ENCODE assay signal across 8 cellular contexts in genomic region chr19:5805465-5806132, GRCh38. TPM values are rescaled to one million over a fixed set of nuclear protein-coding genes. Genes with fewer than 3 reads are reported as not detected.
A peak's percentile ranks its signal among the peaks of the same experiment; 100 is the strongest.
DNase-seq lines count a peak whose midpoint lies in the region; ATAC-seq, FAIRE-seq and TF ChIP-seq lines count a peak whose summit lies in the region.

No MANE protein-coding gene starts in this region.

- peaks cover 22% of the 10 kb centered on the region for H3K4me1 ChIP-seq in NT2/D1 (ENCODE audit: insufficient read depth, insufficient read length)

- TF ChIP-seq CTCF in CD4-positive, alpha-beta T cell (IDR thresholded peaks at IDR 0.05): peak; percentile 65
- TF ChIP-seq CTCF in foreskin fibroblast (IDR thresholded peaks at IDR 0.05; ENCODE audit: low read depth, low read length): peak; percentile 64
- TF ChIP-seq CTCF in progenitor cell of endocrine pancreas (IDR thresholded peaks at IDR 0.05; ENCODE audit: unreplicated experiment): peak; percentile 80

- H3K9me3 ChIP-seq in CD4-positive, alpha-beta T cell (ENCODE audit: control insufficient read depth, low read length): no peaks in the 10 kb centered on the region
- no peaks in the 10 kb centered on the region for H3K9me3 ChIP-seq in NT2/D1 (ENCODE audit: insufficient read depth, low read length)

- peak; percentile 24 for ATAC-seq in CD4-positive, alpha-beta T cell (ENCODE audit: poor library complexity)
- peak; percentile 33 to 35 for ATAC-seq in activated T-cell treated with anti-CD3 and anti-CD28 coated beads, Interleukin-2, amount 50 U/mL, for 72 hours (replicated peaks in 1 of 2)
- ATAC-seq in GM18511 (IDR thresholded peaks at IDR 0.05; ENCODE audit: unreplicated experiment): no peak

- no peak for FAIRE-seq in HTR-8/SVneo (lab: Jason Lieb, UNC)

- no peaks in the 10 kb centered on the region for H3K36me3 Mint-ChIP-seq in CD4-positive, alpha-beta T cell (ENCODE audit: low read depth)
- no peaks in the 10 kb centered on the region for H3K36me3 Mint-ChIP-seq in activated T-cell treated with anti-CD3 and anti-CD28 coated beads, Interleukin-2, amount 50 U/mL, for 72 hours (ENCODE audit: insufficient read depth in 2 of 2)
- no peaks in the 10 kb centered on the region for H3K36me3 Mint-ChIP-seq in progenitor cell of endocrine pancreas (ENCODE audit: insufficient read depth)

- peak; percentile 46 to 70 (median 58) for DNase-seq in CD4-positive, alpha-beta T cell
- peak; percentile 60 for DNase-seq in HTR-8/SVneo (ENCODE audit: insufficient read length, low spot score)
- DNase-seq in NT2/D1 (ENCODE audit: low read depth, low spot score): peak; percentile 72
- peak; percentile 81 to 84 for DNase-seq in activated T-cell treated with anti-CD3 and anti-CD28 coated beads, Interleukin-2, amount 50 U/mL, for 72 hours
- DNase-seq in foreskin fibroblast: peak in 1 of 2 donors; percentile 69
- peak; percentile 84 for DNase-seq in progenitor cell of endocrine pancreas (ENCODE audit: low spot score, unreplicated experiment)
- DNase-seq in middle frontal gyrus (ENCODE audit: extremely low spot score, low spot score): no peak

- no peaks in the 10 kb centered on the region for H3K9me3 Mint-ChIP-seq in CD4-positive, alpha-beta T cell
- no peaks in the 10 kb centered on the region for H3K9me3 Mint-ChIP-seq in activated T-cell treated with anti-CD3 and anti-CD28 coated beads, Interleukin-2, amount 50 U/mL, for 72 hours
- H3K9me3 Mint-ChIP-seq in progenitor cell of endocrine pancreas (ENCODE audit: low read depth): no peaks in the 10 kb centered on the region

- H3K27ac Mint-ChIP-seq in CD4-positive, alpha-beta T cell: no peak overlapping the region
- H3K27ac Mint-ChIP-seq in activated T-cell treated with anti-CD3 and anti-CD28 coated beads, Interleukin-2, amount 50 U/mL, for 72 hours: no peak overlapping the region
- no peak overlapping the region for H3K27ac Mint-ChIP-seq in progenitor cell of endocrine pancreas

- intact Hi-C loops in CD4-positive, alpha-beta T cell (cut with DNase I, micrococcal nuclease): loop anchor here in 1 of 2 experiments (2.0 to 5.0 kb wide), 3 partner anchors 19 to 172 kb away; partner anchors contain the start of gene RANBP3

- H3K27ac ChIP-seq in CD4-positive, alpha-beta T cell (ENCODE audit: low read depth, low read length): no peak overlapping the region

- CTCF ChIA-PET in CD4-positive, alpha-beta T cell (lab: Charles Lee): no interaction called here

- peak overlapping the region; percentile 53 for H3K4me3 ChIP-seq in NT2/D1 (ENCODE audit: insufficient read length, low read depth)
- H3K4me3 ChIP-seq in foreskin fibroblast (ENCODE audit: low read depth in 1 of 2, low read length in 2 of 2): peak overlapping the region in 1 of 2 donors; percentile 29

- H3K27me3 ChIP-seq in CD4-positive, alpha-beta T cell (ENCODE audit: control insufficient read depth, insufficient read depth, low read length): peaks cover 16% of the 10 kb centered on the region
- peaks cover 15% of the 10 kb centered on the region for H3K27me3 ChIP-seq in NT2/D1 (ENCODE audit: insufficient read depth, insufficient read length)

- peak overlapping the region; percentile 68 for H3K4me3 Mint-ChIP-seq in CD4-positive, alpha-beta T cell
- peak overlapping the region; percentile 78 to 81 for H3K4me3 Mint-ChIP-seq in activated T-cell treated with anti-CD3 and anti-CD28 coated beads, Interleukin-2, amount 50 U/mL, for 72 hours
- peak overlapping the region; percentile 52 for H3K4me3 Mint-ChIP-seq in progenitor cell of endocrine pancreas (ENCODE audit: low read depth)

- no peaks in the 10 kb centered on the region for H3K36me3 ChIP-seq in NT2/D1 (ENCODE audit: insufficient read depth, insufficient read length, low read length)

- H3K27me3 Mint-ChIP-seq in CD4-positive, alpha-beta T cell: peaks cover 15% of the 10 kb centered on the region
- H3K27me3 Mint-ChIP-seq in activated T-cell treated with anti-CD3 and anti-CD28 coated beads, Interleukin-2, amount 50 U/mL, for 72 hours (ENCODE audit: low read depth): peaks cover 26% of the 10 kb centered on the region
- peaks cover 35% of the 10 kb centered on the region for H3K27me3 Mint-ChIP-seq in progenitor cell of endocrine pancreas

- peaks cover 18% of the 10 kb centered on the region for H3K4me1 Mint-ChIP-seq in CD4-positive, alpha-beta T cell (ENCODE audit: low read depth)
- H3K4me1 Mint-ChIP-seq in activated T-cell treated with anti-CD3 and anti-CD28 coated beads, Interleukin-2, amount 50 U/mL, for 72 hours (ENCODE audit: low read depth): peaks cover 27% of the 10 kb centered on the region
- peaks cover 4% of the 10 kb centered on the region for H3K4me1 Mint-ChIP-seq in progenitor cell of endocrine pancreas (ENCODE audit: low read depth)

- POLR2A ChIA-PET in CD4-positive, alpha-beta T cell (lab: Charles Lee): interaction anchor here (0.7 kb wide), 1 partner anchor 23 kb away, joined by 3 read pairs; no protein-coding TSS in a partner anchor

- peak overlapping the region; percentile 85 for H3K9ac ChIP-seq in NT2/D1 (ENCODE audit: insufficient read length, low read depth)

RNA-seq across cellular contexts. Expression of gene NRTN, which starts 0.7 kb away (rescaled TPM):
- total RNA-seq in CD4-positive, alpha-beta T cell: 1 to 10 TPM; 1.5 to 1.6 TPM
- 1 to 10 TPM; 2.7 to 3.7 TPM for total RNA-seq in activated T-cell treated with anti-CD3 and anti-CD28 coated beads, Interleukin-2, amount 50 U/mL, for 72 hours
- total RNA-seq in progenitor cell of endocrine pancreas: 1.9 and 2.1 TPM in 2 replicates

RNA-seq across cellular contexts. Expression of gene DUS3L, which starts 14.6 kb away (rescaled TPM):
- total RNA-seq in CD4-positive, alpha-beta T cell: 100 to 1,000 TPM; 150 to 170 TPM
- 10 to 100 TPM; 40.7 to 55.8 TPM for total RNA-seq in activated T-cell treated with anti-CD3 and anti-CD28 coated beads, Interleukin-2, amount 50 U/mL, for 72 hours
- total RNA-seq in progenitor cell of endocrine pancreas: 42.6 and 43.1 TPM in 2 replicates

RNA-seq across cellular contexts. Expression of gene PRR22, which starts 21.1 kb away (rescaled TPM):
- 1 to 10 TPM; 3.1 to 4.9 TPM for total RNA-seq in CD4-positive, alpha-beta T cell
- total RNA-seq in activated T-cell treated with anti-CD3 and anti-CD28 coated beads, Interleukin-2, amount 50 U/mL, for 72 hours: 1 to 10 TPM; 4.6 to 4.7 TPM
- 5.8 and 5.9 TPM in 2 replicates for total RNA-seq in progenitor cell of endocrine pancreas

RNA-seq across cellular contexts. Expression of gene FUT6, which starts 33.9 kb away (rescaled TPM):
- total RNA-seq in CD4-positive, alpha-beta T cell: under 1 TPM in 1 of 2 experiments, not detected in 1; 0.17 TPM
- total RNA-seq in activated T-cell treated with anti-CD3 and anti-CD28 coated beads, Interleukin-2, amount 50 U/mL, for 72 hours: under 1 TPM in 1 of 2 donors, not detected in 1; 0.21 TPM
- total RNA-seq in progenitor cell of endocrine pancreas: not detected in 2 replicates

RNA-seq across cellular contexts. Expression of gene FUT3, which starts 45.6 kb away (rescaled TPM):
- total RNA-seq in CD4-positive, alpha-beta T cell: under 1 TPM; 0.61 to 0.85 TPM
- 1 to 10 TPM; 1.7 to 3.6 TPM for total RNA-seq in activated T-cell treated with anti-CD3 and anti-CD28 coated beads, Interleukin-2, amount 50 U/mL, for 72 hours
- total RNA-seq in progenitor cell of endocrine pancreas: not detected in 2 replicates
